Comparison of ENCODE assay signal across 29 cellular contexts in genomic region chr4:21181716-21182115, GRCh38.
A peak's percentile ranks its signal among the peaks of the same experiment; 100 is the strongest.
DNase-seq lines count a peak whose midpoint lies in the region; ATAC-seq and TF ChIP-seq lines count a peak whose summit lies in the region.
"Had no signal": no experiment of that assay in that cellular context is flagged by ENCODE, and none has a peak within 500 bp of the region (broad histone marks: within the 10 kb centered on the region; RNA-seq: fewer than 3 reads in every experiment).

No MANE protein-coding gene starts in this region.

- H3K4me3 ChIP-seq in choroid plexus epithelial cell (ENCODE audit: low read depth, low read length) (no peak overlapping the region), mesenchymal stem cell (ENCODE audit: insufficient read depth in 1 of 2, low read depth in 1 of 2, low read length in 2 of 2) (no peak overlapping the region)
- H3K4me3 ChIP-seq: BLaER1, GM23248, HAP-1, MG63, PC-9, SJSA1 had no signal

- H3K27ac Mint-ChIP-seq in activated T-helper 17 cell treated with anti-CD3 and anti-CD28 coated beads, Interleukin-2, amount 50 U/mL, for 72 hours = no peak overlapping the region
- H3K27ac Mint-ChIP-seq: CD4-positive, CD25-positive, alpha-beta regulatory T cell; HFFc6 had no signal

- no peak overlapping the region for H2BK120ac ChIP-seq in mesenchymal stem cell (ENCODE audit: low read depth, low read length)

- H3K18ac ChIP-seq in mesenchymal stem cell (ENCODE audit: low read depth in 1 of 2, low read length in 2 of 2) = no peak overlapping the region

- H3K4ac ChIP-seq in mesenchymal stem cell (ENCODE audit: low read depth in 1 of 2, low read length in 2 of 2) = no peak overlapping the region

- H3K4me2 ChIP-seq in mesenchymal stem cell (ENCODE audit: low read length, poor library complexity, severe bottlenecking) = no peak overlapping the region
- H3K4me2 ChIP-seq: BLaER1, PC-9 had no signal

- peaks cover 4% of the 10 kb centered on the region for H3K9me3 Mint-ChIP-seq in activated T-helper 17 cell treated with anti-CD3 and anti-CD28 coated beads, Interleukin-2, amount 50 U/mL, for 72 hours

- H4K91ac ChIP-seq in mesenchymal stem cell (ENCODE audit: low read length) = no peak overlapping the region

- no peak for ATAC-seq in activated T-helper 17 cell treated with anti-CD3 and anti-CD28 coated beads, Interleukin-2, amount 50 U/mL, for 72 hours (replicated peaks)
- ATAC-seq: HepG2 had no signal

- no peak overlapping the region for H3K23ac ChIP-seq in mesenchymal stem cell (ENCODE audit: low read length in 2 of 2)

- no peak overlapping the region for H4K8ac ChIP-seq in mesenchymal stem cell (ENCODE audit: low read length)

- no peaks in the 10 kb centered on the region for H3K27me3 ChIP-seq in mesenchymal stem cell (ENCODE audit: control insufficient read depth in 1 of 2, insufficient read depth in 1 of 2, low read length in 2 of 2)
- H3K27me3 ChIP-seq: BLaER1, MG63, SJSA1 had no signal

- no peak overlapping the region for H2BK5ac ChIP-seq in mesenchymal stem cell (ENCODE audit: low read depth, low read length, poor library complexity, severe bottlenecking)

- peak; percentile 38 for DNase-seq in H4 (ENCODE audit: low spot score)
- DNase-seq in T1000 (lab: John Stamatoyannopoulos, UW) = peak; percentile 37
- DNase-seq in choroid plexus epithelial cell (ENCODE audit: low read depth) = peak; percentile 12
- DNase-seq in mesenchymal stem cell = peak; percentile 34
- no peak for DNase-seq in NCI-H446 (lab: John Stamatoyannopoulos, UW)
- DNase-seq in SK-N-DZ (ENCODE audit: low spot score) = no peak
- DNase-seq in NCI-H1694 treated with DMSO at 0.1 percent for 48 hours (lab: John Stamatoyannopoulos, UW) = no peak
- DNase-seq: CD4-positive, CD25-positive, alpha-beta regulatory T cell; DMS153; DND-41; GM23248; HFFc6; Karpas-422; MG63; NCI-H1105 treated with DMSO at 0.1 percent for 48 hours; NCI-H146; NCI-H2029; NCI-H446 treated with DMSO at 0.1 percent for 48 hours; NCI-H526; NCI-H82; NK-92 treated with Interleukin-12 subunit alpha and Interleukin-12 subunit beta, amount 100 ng/mL, for 24 hours; PC-9; Right ventricle myocardium superior; SW 1271 had no signal

- no peaks in the 10 kb centered on the region for H3K79me1 ChIP-seq in mesenchymal stem cell (replicated peaks; ENCODE audit: low read length, poor library complexity, severe bottlenecking)

- no peak overlapping the region for H2AK5ac ChIP-seq in mesenchymal stem cell (ENCODE audit: low read length, severe bottlenecking)

- no peaks in the 10 kb centered on the region for H3K36me3 Mint-ChIP-seq in activated T-helper 17 cell treated with anti-CD3 and anti-CD28 coated beads, Interleukin-2, amount 50 U/mL, for 72 hours (ENCODE audit: low read depth)
- H3K36me3 Mint-ChIP-seq: CD4-positive, CD25-positive, alpha-beta regulatory T cell had no signal

- no peak overlapping the region for H3K14ac ChIP-seq in mesenchymal stem cell (ENCODE audit: low read length in 2 of 2)

- no peaks in the 10 kb centered on the region for H3K36me3 ChIP-seq in mesenchymal stem cell (ENCODE audit: control insufficient read depth in 1 of 2, insufficient read depth in 2 of 2, low read depth in 1 of 2, low read length in 2 of 2)
- H3K36me3 ChIP-seq: BLaER1, HAP-1, MG63, SJSA1 had no signal

- no peak overlapping the region for H2AFZ ChIP-seq in mesenchymal stem cell (ENCODE audit: low read depth, low read length)
- H2AFZ ChIP-seq: GM23248, PC-9 had no signal

- H3K27me3 Mint-ChIP-seq in activated T-helper 17 cell treated with anti-CD3 and anti-CD28 coated beads, Interleukin-2, amount 50 U/mL, for 72 hours = peaks cover 9% of the 10 kb centered on the region
- H3K27me3 Mint-ChIP-seq: CD4-positive, CD25-positive, alpha-beta regulatory T cell had no signal

- peak overlapping the region; percentile 28 for H3K27ac ChIP-seq in mesenchymal stem cell (ENCODE audit: low read length, poor library complexity, severe bottlenecking)
- H3K27ac ChIP-seq: BLaER1, GM23248, PC-9, SJSA1 had no signal

- H2BK12ac ChIP-seq in mesenchymal stem cell (ENCODE audit: low read length in 2 of 2) = no peak overlapping the region

- no peak overlapping the region for H3K9ac ChIP-seq in mesenchymal stem cell (ENCODE audit: low read length)
- H3K9ac ChIP-seq: BLaER1, GM23248 had no signal

- H3K9me3 ChIP-seq in mesenchymal stem cell (ENCODE audit: control insufficient read depth, low read length) = no peaks in the 10 kb centered on the region
- H3K9me3 ChIP-seq: BLaER1, HAP-1, MG63, SJSA1 had no signal

- no peaks in the 10 kb centered on the region for H3K4me1 Mint-ChIP-seq in activated T-helper 17 cell treated with anti-CD3 and anti-CD28 coated beads, Interleukin-2, amount 50 U/mL, for 72 hours

- no peaks in the 10 kb centered on the region for H3K4me1 ChIP-seq in mesenchymal stem cell (ENCODE audit: control insufficient read depth, insufficient read depth, low read depth, low read length)
- H3K4me1 ChIP-seq: BLaER1, HAP-1, SJSA1 had no signal

- H2BK15ac ChIP-seq in mesenchymal stem cell (ENCODE audit: low read depth, poor library complexity, severe bottlenecking) = no peak overlapping the region

- TF ChIP-seq CTCF in choroid plexus epithelial cell (conservative IDR thresholded peaks at IDR 0.05; ENCODE audit: low read depth, low read length) = no peak

- H3K4me3 Mint-ChIP-seq in activated T-helper 17 cell treated with anti-CD3 and anti-CD28 coated beads, Interleukin-2, amount 50 U/mL, for 72 hours = no peak overlapping the region
- H3K4me3 Mint-ChIP-seq: HFFc6 had no signal

Comparison
In these comparisons a context has a peak if more than half of its experiments do, and no peak if none do; other contexts are left out.
1. DNase-seq: peak in H4 (single experiment), T1000 (single experiment), choroid plexus epithelial cell (single experiment) and mesenchymal stem cell (single experiment); none in NCI-H446 (0 of 2), SK-N-DZ (single experiment) and NCI-H1694 treated with DMSO at 0.1 percent for 48 hours (single experiment).